1 cellular context compared by ENCODE assay signal in the genomic region with DNA sequence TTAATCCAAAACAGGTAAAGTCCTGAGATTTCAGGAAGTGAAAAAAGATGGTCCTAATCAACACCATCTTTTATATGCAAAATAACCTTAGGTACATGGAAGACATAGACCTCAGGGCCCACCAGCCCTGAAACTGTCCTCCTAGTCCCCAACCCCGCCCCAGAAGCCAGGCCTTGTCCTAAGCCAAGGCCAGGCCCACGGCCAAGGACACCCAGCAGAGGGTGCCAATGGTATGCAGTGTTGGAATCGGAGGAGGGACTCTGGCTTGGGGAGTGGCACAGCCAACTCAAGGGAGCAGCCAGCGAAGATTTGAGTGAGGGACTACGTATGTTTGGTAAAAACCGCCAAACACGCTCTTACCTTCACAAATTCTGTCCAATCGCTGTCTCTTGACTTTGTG.
TF ChIP-seq lines count a peak whose summit lies in the region.

No MANE protein-coding gene starts in this region.

TF ChIP-seq in GM23338, 12 proteins besides CTCF, POLR2A, EP300 and RAD21:
- TF ChIP-seq, protein P1, sequence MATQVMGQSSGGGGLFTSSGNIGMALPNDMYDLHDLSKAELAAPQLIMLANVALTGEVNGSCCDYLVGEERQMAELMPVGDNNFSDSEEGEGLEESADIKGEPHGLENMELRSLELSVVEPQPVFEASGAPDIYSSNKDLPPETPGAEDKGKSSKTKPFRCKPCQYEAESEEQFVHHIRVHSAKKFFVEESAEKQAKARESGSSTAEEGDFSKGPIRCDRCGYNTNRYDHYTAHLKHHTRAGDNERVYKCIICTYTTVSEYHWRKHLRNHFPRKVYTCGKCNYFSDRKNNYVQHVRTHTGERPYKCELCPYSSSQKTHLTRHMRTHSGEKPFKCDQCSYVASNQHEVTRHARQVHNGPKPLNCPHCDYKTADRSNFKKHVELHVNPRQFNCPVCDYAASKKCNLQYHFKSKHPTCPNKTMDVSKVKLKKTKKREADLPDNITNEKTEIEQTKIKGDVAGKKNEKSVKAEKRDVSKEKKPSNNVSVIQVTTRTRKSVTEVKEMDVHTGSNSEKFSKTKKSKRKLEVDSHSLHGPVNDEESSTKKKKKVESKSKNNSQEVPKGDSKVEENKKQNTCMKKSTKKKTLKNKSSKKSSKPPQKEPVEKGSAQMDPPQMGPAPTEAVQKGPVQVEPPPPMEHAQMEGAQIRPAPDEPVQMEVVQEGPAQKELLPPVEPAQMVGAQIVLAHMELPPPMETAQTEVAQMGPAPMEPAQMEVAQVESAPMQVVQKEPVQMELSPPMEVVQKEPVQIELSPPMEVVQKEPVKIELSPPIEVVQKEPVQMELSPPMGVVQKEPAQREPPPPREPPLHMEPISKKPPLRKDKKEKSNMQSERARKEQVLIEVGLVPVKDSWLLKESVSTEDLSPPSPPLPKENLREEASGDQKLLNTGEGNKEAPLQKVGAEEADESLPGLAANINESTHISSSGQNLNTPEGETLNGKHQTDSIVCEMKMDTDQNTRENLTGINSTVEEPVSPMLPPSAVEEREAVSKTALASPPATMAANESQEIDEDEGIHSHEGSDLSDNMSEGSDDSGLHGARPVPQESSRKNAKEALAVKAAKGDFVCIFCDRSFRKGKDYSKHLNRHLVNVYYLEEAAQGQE (IDR thresholded peaks at IDR 0.05; ENCODE audit: unreplicated experiment), result no peak
- TF ChIP-seq, protein P2, sequence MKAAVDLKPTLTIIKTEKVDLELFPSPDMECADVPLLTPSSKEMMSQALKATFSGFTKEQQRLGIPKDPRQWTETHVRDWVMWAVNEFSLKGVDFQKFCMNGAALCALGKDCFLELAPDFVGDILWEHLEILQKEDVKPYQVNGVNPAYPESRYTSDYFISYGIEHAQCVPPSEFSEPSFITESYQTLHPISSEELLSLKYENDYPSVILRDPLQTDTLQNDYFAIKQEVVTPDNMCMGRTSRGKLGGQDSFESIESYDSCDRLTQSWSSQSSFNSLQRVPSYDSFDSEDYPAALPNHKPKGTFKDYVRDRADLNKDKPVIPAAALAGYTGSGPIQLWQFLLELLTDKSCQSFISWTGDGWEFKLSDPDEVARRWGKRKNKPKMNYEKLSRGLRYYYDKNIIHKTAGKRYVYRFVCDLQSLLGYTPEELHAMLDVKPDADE (IDR thresholded peaks at IDR 0.05), result no peak
- TF ChIP-seq STAT1 (IDR thresholded peaks at IDR 0.05; ENCODE audit: unreplicated experiment) (no peak), EZH2phosphoT487 (IDR thresholded peaks at IDR 0.05; ENCODE audit: unreplicated experiment) (no peak), ZNF331 (CRISPR knock-in tag; IDR thresholded peaks at IDR 0.05; ENCODE audit: low read depth) (no peak), EZH2 (IDR thresholded peaks at IDR 0.05; ENCODE audit: low read depth, unreplicated experiment) (no peak), JUNB (IDR thresholded peaks at IDR 0.05; ENCODE audit: unreplicated experiment) (no peak), NANOG (IDR thresholded peaks at IDR 0.05; ENCODE audit: borderline replicate concordance) (no peak)
